15 cellular contexts compared by ENCODE assay signal in genomic region chr17:21166599-21167265, GRCh38. TPM values are rescaled to one million over a fixed set of nuclear protein-coding genes. Genes with fewer than 3 reads are reported as not detected.
A peak's percentile ranks its signal among the peaks of the same experiment; 100 is the strongest.
DNase-seq lines count a peak whose midpoint lies in the region; ATAC-seq, FAIRE-seq and TF ChIP-seq lines count a peak whose summit lies in the region.
"Had no signal": no experiment of that assay in that cellular context is flagged by ENCODE, and none has a peak within 500 bp of the region (broad histone marks: within the 10 kb centered on the region; RNA-seq: fewer than 3 reads in every experiment).

No MANE protein-coding gene starts in this region.

- intact Hi-C loops in Right ventricle myocardium inferior (cut with DNase I) (loop anchor here (2.0 to 5.0 kb wide), 2 partner anchors 39 to 48 kb away; partner anchors contain the start of genes DHRS7B and TMEM11), cardiac septum (cut with DNase I) (loop anchor here (2.0 to 5.0 kb wide), 3 partner anchors 39 to 120 kb away; partner anchors contain the start of genes DHRS7B and TMEM11), heart right ventricle (cut with DNase I) (loop anchor here in 3 of 10 donors (5.0 to 10.0 kb wide), 3 partner anchors 41 to 48 kb away; partner anchors contain the start of gene TMEM11 (in 2 of the 3)), psoas muscle (cut with DNase I) (loop anchor here (10.0 kb wide), 1 partner anchor 118 kb away; the partner anchor contains the start of gene MAP2K3 (in 2 of the 2)), aorta (cut with DNase I) (loop anchor here in 1 of 2 donors (5.0 to 10.0 kb wide), 2 partner anchors 39 to 48 kb away; partner anchors contain the start of genes DHRS7B and TMEM11), kidney (cut with DNase I) (no loop called here)

- no peak for TF ChIP-seq CTCF in heart right ventricle (IDR thresholded peaks at IDR 0.05)
- no peak for TF ChIP-seq CTCF in psoas muscle (IDR thresholded peaks at IDR 0.05)
- TF ChIP-seq CTCF in kidney (IDR thresholded peaks at IDR 0.05; ENCODE audit: borderline replicate concordance, extremely low read depth, insufficient read depth), result no peak

- H3K4me3 ChIP-seq in heart right ventricle (peak overlapping the region in 8 of 10 donors; percentile 8 to 35 (median 29)), psoas muscle (peak overlapping the region; percentile 54), aorta (ENCODE audit: low read length in 2 of 2) (no peak overlapping the region), kidney (ENCODE audit: low read length in 2 of 2) (no peak overlapping the region)

- DNase-seq in Right ventricle myocardium inferior (ENCODE audit: missing footprints) (no peak), cardiac septum (ENCODE audit: low spot score) (no peak), heart right ventricle (no peak), psoas muscle (no peak), aorta (no peak), kidney (no peak), glomerular visceral epithelial cell (ENCODE audit: extremely low spot score) (no peak)
- DNase-seq in activated CD4-positive, alpha-beta T cell treated with anti-CD3 and anti-CD28 coated beads, Interleukin-2, amount 50 U/mL, for 48 hours, result no peak
- DNase-seq: activated CD4-positive, CD25-positive, alpha-beta regulatory T cell; activated T-cell treated with anti-CD3 and anti-CD28 coated beads, Interleukin-2, amount 50 U/mL, for 4 hours; SK-N-SH had no signal

- FAIRE-seq in kidney (lab: Jason Lieb, UNC), result no peak
- FAIRE-seq: A204.1, bronchial epithelial cell, H54 had no signal

- H3K27me3 ChIP-seq in heart right ventricle, result no peaks in the 10 kb centered on the region
- H3K27me3 ChIP-seq in psoas muscle (ENCODE audit: insufficient read depth in 3 of 3, low read length in 2 of 3), result no peaks in the 10 kb centered on the region
- H3K27me3 ChIP-seq in aorta (ENCODE audit: control insufficient read depth in 1 of 2, insufficient read depth in 2 of 2, low read length in 1 of 2), result no peaks in the 10 kb centered on the region

- H3K4me1 ChIP-seq in heart right ventricle (peaks cover 2 to 85% (median 60%) of the 10 kb centered on the region in 9 donors), psoas muscle (peaks cover 79% of the 10 kb centered on the region), aorta (ENCODE audit: control insufficient read depth in 1 of 2, insufficient read depth in 2 of 2, low read length in 2 of 2) (no peaks in the 10 kb centered on the region), kidney (ENCODE audit: control insufficient read depth in 1 of 2, insufficient read depth in 1 of 2, low read depth in 1 of 2, low read length in 2 of 2) (peaks cover 7 to 13% of the 10 kb centered on the region in 2 donors)

- 39 to 43% methylated on average over 5 of the region's 5 CpGs for WGBS in heart right ventricle, 2 donors
- WGBS in psoas muscle, 3 donors, result 16 to 22% (median 20%) methylated on average over 5 of the region's 5 CpGs
- 5 to 6% methylated on average over 5 of the region's 5 CpGs for WGBS in aorta, 2 donors

- H3K9me3 ChIP-seq in heart right ventricle (no peaks in the 10 kb centered on the region), psoas muscle (no peaks in the 10 kb centered on the region), aorta (ENCODE audit: control insufficient read depth, low read length) (no peaks in the 10 kb centered on the region), kidney (ENCODE audit: control insufficient read depth in 1 of 2, low read length in 2 of 2) (no peaks in the 10 kb centered on the region)
- H3K9me3 ChIP-seq: SK-N-SH had no signal

- H3K36me3 ChIP-seq in heart right ventricle, result peaks cover 0 to 4% (median 0%) of the 10 kb centered on the region in 9 donors
- no peaks in the 10 kb centered on the region for H3K36me3 ChIP-seq in psoas muscle (ENCODE audit: insufficient read depth in 1 of 2, low read depth in 1 of 2)
- H3K36me3 ChIP-seq in aorta (ENCODE audit: control insufficient read depth in 1 of 2, insufficient read depth in 2 of 2, low read length in 1 of 2), result no peaks in the 10 kb centered on the region
- no peaks in the 10 kb centered on the region for H3K36me3 ChIP-seq in kidney (ENCODE audit: control insufficient read depth in 1 of 2, insufficient read depth in 2 of 2, low read length in 2 of 2)

- peak overlapping the region; percentile 38 to 93 (median 84) for H3K27ac ChIP-seq in heart right ventricle
- H3K27ac ChIP-seq in psoas muscle, result peak overlapping the region; percentile 96
- H3K27ac ChIP-seq in aorta (ENCODE audit: low read depth in 1 of 2, low read length in 2 of 2), result peak overlapping the region; percentile 31 to 90
- H3K27ac ChIP-seq in kidney (ENCODE audit: low read depth in 2 of 2, low read length in 2 of 2), result peak overlapping the region in 1 of 2 donors; percentile 52

- H3K9ac ChIP-seq in kidney (ENCODE audit: low read length in 2 of 2), result peak overlapping the region in 1 of 2 donors; percentile 29
- H3K9ac ChIP-seq: SK-N-SH had no signal

- peak; percentile 42 for ATAC-seq in Right ventricle myocardium inferior
- ATAC-seq in heart right ventricle, result peak in 6 of 8 donors; percentile 31 to 58 (median 42)
- ATAC-seq in psoas muscle, result peak; percentile 35 to 69 (median 50)
- ATAC-seq in aorta (ENCODE audit: low FRiP score), result peak; percentile 45
- ATAC-seq: activated T-cell treated with anti-CD3 and anti-CD28 coated beads, Interleukin-2, amount 50 U/mL, for 4 hours; esophagus mucosa had no signal

RNA-seq across cellular contexts. Expression of gene DHRS7B, which starts 40.0 kb away (rescaled TPM):
- 28.4 TPM for total RNA-seq in Right ventricle myocardium inferior
- 37.4 TPM for total RNA-seq in cardiac septum
- 10 to 100 TPM; 17.1 to 48.0 (median 26.0) TPM for total RNA-seq in heart right ventricle
- 10 to 100 TPM; 48.6 TPM for polyA plus RNA-seq in heart right ventricle
- 10 to 100 TPM; 15.7 to 50.1 (median 37.7) TPM for total RNA-seq in psoas muscle
- 10 to 100 TPM; 23.6 to 31.9 (median 26.7) TPM for polyA plus RNA-seq in psoas muscle
- total RNA-seq in aorta, result 10 to 100 TPM; 16.9 to 21.8 TPM
- 10 to 100 TPM in 1 of 2 donors, 1 to 10 TPM in 1; 8.1 to 19.5 TPM for polyA plus RNA-seq in aorta
- total RNA-seq in kidney, result 19.9 TPM
- 58.8 TPM for polyA plus RNA-seq in kidney (ENCODE audit: insufficient read depth, low read depth, low replicate concordance)

RNA-seq across cellular contexts. Expression of gene TMEM11, which starts 47.2 kb away (rescaled TPM):
- total RNA-seq in Right ventricle myocardium inferior (35.3 TPM), cardiac septum (32.0 TPM), heart right ventricle (10 to 100 TPM; 20.8 to 37.2 (median 27.6) TPM), psoas muscle (10 to 100 TPM; 52.9 to 78.4 (median 58.6) TPM), aorta (10 to 100 TPM; 16.8 to 17.7 TPM), kidney (17.4 TPM)
- polyA plus RNA-seq in heart right ventricle (10 to 100 TPM; 50.8 to 54.1 TPM), psoas muscle (100 to 1,000 TPM in 2 of 3 donors, 10 to 100 TPM in 1; 89.6 to 159 (median 109) TPM), aorta (10 to 100 TPM; 18.1 to 24.5 TPM), kidney (ENCODE audit: insufficient read depth, low read depth, low replicate concordance) (34.2 TPM)

Comparison
In these comparisons a context has a peak if more than half of its experiments do, and no peak if none do; other contexts are left out.
1. H3K4me3 ChIP-seq: peak in heart right ventricle (8 of 10) and psoas muscle (single experiment); none in aorta (0 of 2) and kidney (0 of 2).
2. Peak in every context shown above with its lines, with median percentiles within 50 percentile points of each other: ATAC-seq.